Comparison of ENCODE assay signal across 14 cellular contexts in genomic region chr5:6759401-6759800, GRCh38. TPM values are rescaled to one million over a fixed set of nuclear protein-coding genes. Genes with fewer than 3 reads are reported as not detected.
DNase-seq lines count a peak whose midpoint lies in the region; ATAC-seq and TF ChIP-seq lines count a peak whose summit lies in the region.
"Had no signal": no experiment of that assay in that cellular context is flagged by ENCODE, and none has a peak within 500 bp of the region (broad histone marks: within the 10 kb centered on the region; RNA-seq: fewer than 3 reads in every experiment).

No MANE protein-coding gene starts in this region.

- H3K4me1 ChIP-seq in HEK293 (ENCODE audit: control insufficient read depth, insufficient read depth, low read length), result no peaks in the 10 kb centered on the region

- H3K27ac ChIP-seq in HEK293 (ENCODE audit: extremely low read depth, low read depth, low read length), result no peak overlapping the region
- no peak overlapping the region for H3K27ac ChIP-seq in CD4-positive, alpha-beta T cell (ENCODE audit: low read depth, low read length)
- H3K27ac ChIP-seq: thoracic aorta had no signal

- H3K4me3 Mint-ChIP-seq in CD14-positive monocyte, result no peak overlapping the region
- no peak overlapping the region for H3K4me3 Mint-ChIP-seq in WTC11
- H3K4me3 Mint-ChIP-seq in CD4-positive, alpha-beta T cell, result no peak overlapping the region
- H3K4me3 Mint-ChIP-seq: CD4-positive, CD25-positive, alpha-beta regulatory T cell had no signal

- H3K27me3 Mint-ChIP-seq in CD14-positive monocyte (ENCODE audit: low read depth in 3 of 3), result peaks cover 0 to 2% (median 0%) of the 10 kb centered on the region in 3 donors
- no peaks in the 10 kb centered on the region for H3K27me3 Mint-ChIP-seq in WTC11 (ENCODE audit: low read depth)
- no peaks in the 10 kb centered on the region for H3K27me3 Mint-ChIP-seq in CD4-positive, alpha-beta T cell
- H3K27me3 Mint-ChIP-seq: CD4-positive, CD25-positive, alpha-beta regulatory T cell had no signal

- ATAC-seq in WTC11, result peak; percentile 81
- peak; percentile 68 for ATAC-seq in left lobe of liver
- no peak for ATAC-seq in CD4-positive, alpha-beta T cell (ENCODE audit: poor library complexity)

- peaks cover 23 to 49% of the 10 kb centered on the region in 2 experiments for H3K36me3 ChIP-seq in HEK293 (ENCODE audit: control insufficient read depth in 2 of 2, insufficient read depth in 1 of 2, low read length in 2 of 2)

- no peaks in the 10 kb centered on the region for H3K27me3 ChIP-seq in CD4-positive, alpha-beta T cell (ENCODE audit: control insufficient read depth, insufficient read depth, low read length)

- intact Hi-C loops in CD14-positive monocyte (cut with micrococcal nuclease), result no loop called here
- intact Hi-C loops in CD4-positive, alpha-beta T cell (cut with DNase I, micrococcal nuclease), result no loop called here

- H3K4me1 Mint-ChIP-seq in CD14-positive monocyte (peaks cover 22% of the 10 kb centered on the region), WTC11 (no peaks in the 10 kb centered on the region)
- no peaks in the 10 kb centered on the region for H3K4me1 Mint-ChIP-seq in CD4-positive, alpha-beta T cell (ENCODE audit: low read depth)

- CTCF ChIA-PET in HEK293 (lab: Yijun Ruan, JAX) (interaction anchor here (0.5 to 1.8 kb wide), 7 partner anchors 9 to 1056 kb away, joined by 3 to 5 read pairs (median 3); no protein-coding TSS in a partner anchor), WTC11 (lab: Charles Lee) (interaction anchor here (0.8 to 2.2 kb wide), 9 partner anchors 9 to 173 kb away, joined by 3 to 8 read pairs (median 4); partner anchors contain the start of gene SRD5A1)
- CTCF ChIA-PET in CD4-positive, alpha-beta T cell (lab: Charles Lee), result no interaction called here

- peaks cover 0 to 3% (median 0%) of the 10 kb centered on the region in 7 donors for H3K9me3 Mint-ChIP-seq in CD14-positive monocyte
- 0 out of 2 replicates have a peak, but pooled peaks cover 4% of the 10 kb centered on the region for H3K9me3 Mint-ChIP-seq in WTC11
- H3K9me3 Mint-ChIP-seq in CD4-positive, alpha-beta T cell, result no peaks in the 10 kb centered on the region
- H3K9me3 Mint-ChIP-seq: activated T-helper 2 cell treated with anti-CD3 and anti-CD28 coated beads, Interferon-gamma antibody, Interleukin-2, Interleukin-4, amounts not matched to agents 10 μg/mL and 5 μg/mL and 100 μg/mL, durations not matched to agents 14 hours and 24 hours and 36 hours; CD4-positive, CD25-positive, alpha-beta regulatory T cell had no signal

- TF ChIP-seq CTCF in CD14-positive monocyte (IDR thresholded peaks at IDR 0.05) (no peak), HEK293 (tag by site-specific recombination; IDR thresholded peaks at IDR 0.05) (no peak), WTC11 (IDR thresholded peaks at IDR 0.05) (no peak)
- TF ChIP-seq CTCF in CD4-positive, alpha-beta T cell (IDR thresholded peaks at IDR 0.05), result no peak

- H3K9me3 ChIP-seq in HEK293 (ENCODE audit: control insufficient read depth, insufficient read depth, low read depth, low read length), result no peaks in the 10 kb centered on the region
- H3K9me3 ChIP-seq in CD4-positive, alpha-beta T cell (ENCODE audit: control insufficient read depth, low read length), result no peaks in the 10 kb centered on the region
- H3K9me3 ChIP-seq: thoracic aorta had no signal

- POLR2A ChIA-PET in HEK293 (lab: Yijun Ruan, JAX), result interaction anchor here (0.8 kb wide), 1 partner anchor 47 kb away, joined by 3 read pairs; no protein-coding TSS in a partner anchor
- POLR2A ChIA-PET in WTC11 (lab: Charles Lee), result no interaction called here
- POLR2A ChIA-PET in CD4-positive, alpha-beta T cell (lab: Charles Lee), result no interaction called here

- no peak overlapping the region for H3K4me3 ChIP-seq in HEK293 (ENCODE audit: low read depth, low read length)
- H3K4me3 ChIP-seq: lung, thoracic aorta had no signal

- H3K36me3 Mint-ChIP-seq in CD14-positive monocyte, result peaks cover 33 to 46% of the 10 kb centered on the region in 2 donors
- H3K36me3 Mint-ChIP-seq in WTC11, result peaks cover 31% of the 10 kb centered on the region
- H3K36me3 Mint-ChIP-seq in CD4-positive, alpha-beta T cell (ENCODE audit: low read depth), result peaks cover 36% of the 10 kb centered on the region

- H3K27ac Mint-ChIP-seq in CD14-positive monocyte (peak overlapping the region in 6 of 7 donors; percentile 25 to 90 (median 77)), WTC11 (0 out of 2 replicates have a peak overlapping the region, but pooled peaks have one; percentile 49)
- no peak overlapping the region for H3K27ac Mint-ChIP-seq in CD4-positive, alpha-beta T cell
- H3K27ac Mint-ChIP-seq: activated T-helper 2 cell treated with anti-CD3 and anti-CD28 coated beads, Interferon-gamma antibody, Interleukin-2, Interleukin-4, amounts not matched to agents 10 μg/mL and 5 μg/mL and 100 μg/mL, durations not matched to agents 14 hours and 24 hours and 36 hours; CD4-positive, CD25-positive, alpha-beta regulatory T cell had no signal

- DNase-seq in CD14-positive monocyte (ENCODE audit: low spot score), result no peak
- no peak for DNase-seq in WTC11 (ENCODE audit: low spot score)
- DNase-seq in left lobe of liver (ENCODE audit: low spot score), result peak; percentile 68
- DNase-seq in effector CD4-positive, alpha-beta T cell, result no peak
- DNase-seq in CD4-positive, alpha-beta T cell, result no peak
- no peak for DNase-seq in middle frontal gyrus (ENCODE audit: extremely low spot score, low spot score)
- DNase-seq in T-helper 2 cell, result no peak
- DNase-seq: CD4-positive, CD25-positive, alpha-beta regulatory T cell; NCI-H187 treated with DMSO at 0.1 percent for 48 hours; SHP77 treated with DMSO at 0.1 percent for 48 hours had no signal

TF ChIP-seq in HEK293, 187 proteins besides CTCF, POLR2A, EP300 and RAD21 (continues in another document):
- TF ChIP-seq ZNF350 (tag by site-specific recombination; IDR thresholded peaks at IDR 0.05) (no peak), KLF10 (tag by site-specific recombination; IDR thresholded peaks at IDR 0.05) (no peak), ZBTB48 (tag by site-specific recombination; IDR thresholded peaks at IDR 0.05) (no peak), KLF8 (tag by site-specific recombination; IDR thresholded peaks at IDR 0.05) (0 out of 2 replicates have a peak, but pooled peaks have one; percentile 49), GLI4 (tag by site-specific recombination; IDR thresholded peaks at IDR 0.05) (no peak), OSR2 (tag by site-specific recombination; IDR thresholded peaks at IDR 0.05) (no peak), ZNF600 (tag by site-specific recombination; IDR thresholded peaks at IDR 0.05) (peak; percentile 91), GLIS1 (tag by site-specific recombination; IDR thresholded peaks at IDR 0.05) (peak; percentile 36; the same call in 1 of the 2 replicates), ZNF544 (tag by site-specific recombination; IDR thresholded peaks at IDR 0.05) (no peak), ZNF239 (tag by site-specific recombination; IDR thresholded peaks at IDR 0.05) (no peak), ZNF37A (tag by site-specific recombination; IDR thresholded peaks at IDR 0.05) (no peak), ZNF629 (tag by site-specific recombination; IDR thresholded peaks at IDR 0.05) (peak; percentile 51; the same call in 1 of the 2 replicates), ZNF391 (tag by site-specific recombination; IDR thresholded peaks at IDR 0.05; ENCODE audit: borderline replicate concordance, low read depth) (no peak), GLIS2 (tag by site-specific recombination; IDR thresholded peaks at IDR 0.05) (peak; percentile 41; the same call in 1 of the 2 replicates)

TF ChIP-seq in WTC11, 78 proteins besides CTCF, POLR2A, EP300 and RAD21 (continues in another document):
- TF ChIP-seq ESRRA (CRISPR knock-in tag; IDR thresholded peaks at IDR 0.05; ENCODE audit: borderline replicate concordance) (no peak), ZNF671 (CRISPR knock-in tag; IDR thresholded peaks at IDR 0.05) (no peak), TEAD1 (CRISPR knock-in tag; IDR thresholded peaks at IDR 0.05) (no peak), PRRX2 (CRISPR knock-in tag; IDR thresholded peaks at IDR 0.05) (no peak), MYBL2 (CRISPR knock-in tag; IDR thresholded peaks at IDR 0.05) (no peak), USF1 (CRISPR knock-in tag; IDR thresholded peaks at IDR 0.05) (no peak), AR (CRISPR knock-in tag; IDR thresholded peaks at IDR 0.05) (no peak), NR3C1 (CRISPR knock-in tag; conservative IDR thresholded peaks at IDR 0.05; ENCODE audit: low read depth) (no peak), CBFB (CRISPR knock-in tag; IDR thresholded peaks at IDR 0.05; ENCODE audit: low read depth) (no peak), OVOL2 (CRISPR knock-in tag; IDR thresholded peaks at IDR 0.05; ENCODE audit: borderline replicate concordance) (no peak)

RNA-seq across cellular contexts. Expression of gene TENT4A, which starts 46.2 kb away (rescaled TPM):
- polyA plus RNA-seq in CD14-positive monocyte, result under 1 TPM; 0.17 to 0.44 TPM
- 28.7 to 29.4 TPM (median 29.2 TPM) in 3 replicates for total RNA-seq in WTC11 (2021)
- total RNA-seq in left lobe of liver, result 14.3 TPM
- total RNA-seq in CD4-positive, alpha-beta T cell, result 10 to 100 TPM; 49.2 to 51.9 TPM
